Comparison of ENCODE assay signal across 9 cellular contexts in the genomic region with DNA sequence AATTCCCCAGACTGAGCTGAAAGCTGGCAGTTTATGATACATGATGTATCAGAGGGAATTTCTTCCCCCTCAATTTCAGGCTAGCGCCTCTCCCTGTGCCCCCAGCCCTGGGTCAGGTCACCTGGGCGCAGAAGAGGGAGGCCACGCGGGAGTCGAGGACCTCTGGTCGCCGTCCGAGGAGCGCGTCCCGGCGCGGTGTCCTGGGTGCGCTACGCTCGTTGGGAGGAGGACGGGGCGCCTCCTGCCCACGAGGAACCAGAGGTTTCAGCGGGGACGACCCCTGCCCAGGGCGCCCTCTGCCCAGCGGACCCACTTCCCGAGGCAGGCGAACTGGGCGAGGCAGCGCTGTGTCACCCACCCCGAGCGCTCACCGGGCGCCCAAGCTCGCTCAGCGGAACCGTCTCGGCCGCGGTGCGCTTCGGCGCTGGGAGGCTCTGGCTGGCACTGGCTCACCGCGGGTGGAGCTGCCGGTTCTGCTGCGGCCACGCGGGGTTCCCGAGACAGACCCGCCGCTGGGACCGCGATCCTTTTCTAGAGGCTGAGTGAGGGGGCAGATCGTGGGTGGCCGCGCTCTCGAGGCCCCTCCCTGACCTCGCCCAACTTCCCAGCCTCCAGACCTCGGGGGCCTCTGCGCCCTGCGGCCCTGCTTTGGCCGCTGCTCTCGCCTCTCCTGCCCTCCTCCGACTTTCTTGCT. TPM values are rescaled to one million over a fixed set of nuclear protein-coding genes. Genes with fewer than 3 reads are reported as not detected.
DNase-seq lines count a peak whose midpoint lies in the region; ATAC-seq lines count a peak whose summit lies in the region.
"Had no signal": no experiment of that assay in that cellular context is flagged by ENCODE, and none has a peak within 500 bp of the region (broad histone marks: within the 10 kb centered on the region; RNA-seq: fewer than 3 reads in every experiment).

A gene (minus strand): TSS at position 504 of the 694 bp plus-strand sequence. CDS start 1,556 bp downstream, outside the sequence.

- H3K4me3 Mint-ChIP-seq in activated CD4-positive, alpha-beta T cell treated with anti-CD3 and anti-CD28 coated beads for 36 hours = peak within 1 kb of the TSS; percentile 18
- peak within 1 kb of the TSS; percentile 31 to 48 for H3K4me3 Mint-ChIP-seq in stimulated activated naive B cell treated with anti-CD40 and anti-IgM and Interleukin-4, amounts not matched to agents 10 μg/mL and 1 μg/mL and 100 μg/mL, for 72 hours

- H3K27me3 Mint-ChIP-seq in activated CD4-positive, alpha-beta T cell treated with anti-CD3 and anti-CD28 coated beads for 36 hours = peaks cover 49% of the 10 kb centered on the region
- H3K27me3 Mint-ChIP-seq in stimulated activated naive B cell treated with anti-CD40 and anti-IgM and Interleukin-4, amounts not matched to agents 10 μg/mL and 1 μg/mL and 100 μg/mL, for 72 hours = peaks cover 37 to 47% of the 10 kb centered on the region in 2 donors

- no peaks in the 10 kb centered on the region for H3K36me3 Mint-ChIP-seq in activated CD4-positive, alpha-beta T cell treated with anti-CD3 and anti-CD28 coated beads for 36 hours (ENCODE audit: low read depth)
- H3K36me3 Mint-ChIP-seq in stimulated activated naive B cell treated with anti-CD40 and anti-IgM and Interleukin-4, amounts not matched to agents 10 μg/mL and 1 μg/mL and 100 μg/mL, for 72 hours = no peaks in the 10 kb centered on the region

- POLR2A ChIA-PET in activated CD4-positive, alpha-beta T cell treated with anti-CD3 and anti-CD28 coated beads for 36 hours (lab: Charles Lee) = no interaction called here

- CTCF ChIA-PET in activated CD4-positive, alpha-beta T cell treated with anti-CD3 and anti-CD28 coated beads for 36 hours (lab: Charles Lee) = interaction anchor here (0.5 to 2.5 kb wide), 3 partner anchors 9 to 40 kb away, joined by 3 to 9 read pairs (median 3); no protein-coding TSS in a partner anchor

- DNase-seq in activated CD4-positive, alpha-beta T cell treated with anti-CD3 and anti-CD28 coated beads for 36 hours = peak; percentile 25
- DNase-seq in activated CD4-positive, alpha-beta T cell treated with anti-CD3 and anti-CD28 coated beads for 4 hours = no peak
- peak; percentile 60 for DNase-seq in astrocyte of the hippocampus (ENCODE audit: low read depth, low spot score)
- peak; percentile 35 for DNase-seq in iris pigment epithelial cell (ENCODE audit: low read depth)
- DNase-seq in stimulated activated naive B cell treated with anti-CD40 and anti-IgM and Interleukin-4, amounts not matched to agents 10 μg/mL and 1 μg/mL and 100 μg/mL, for 72 hours = no peak
- no peak for DNase-seq in Kasumi-1 (lab: John Stamatoyannopoulos, UW)
- DNase-seq in hippocampal formation (lab: John Stamatoyannopoulos, UW) = no peak
- no peak for DNase-seq in NK-92 treated with Interleukin-12 subunit alpha and Interleukin-12 subunit beta, amount 100 ng/mL, for 24 hours (lab: John Stamatoyannopoulos, UW)
- DNase-seq: T1000 had no signal

- intact Hi-C loops in activated CD4-positive, alpha-beta T cell treated with anti-CD3 and anti-CD28 coated beads for 36 hours (cut with DNase I, micrococcal nuclease) = no loop called here

- H3K27ac Mint-ChIP-seq in activated CD4-positive, alpha-beta T cell treated with anti-CD3 and anti-CD28 coated beads for 36 hours = no peak within 1 kb of the TSS
- no peak within 1 kb of the TSS for H3K27ac Mint-ChIP-seq in stimulated activated naive B cell treated with anti-CD40 and anti-IgM and Interleukin-4, amounts not matched to agents 10 μg/mL and 1 μg/mL and 100 μg/mL, for 72 hours

- peak; percentile 44 for ATAC-seq in activated CD4-positive, alpha-beta T cell treated with anti-CD3 and anti-CD28 coated beads for 36 hours
- peak; percentile 41 to 42 for ATAC-seq in stimulated activated naive B cell treated with anti-CD40 and anti-IgM and Interleukin-4, amounts not matched to agents 10 μg/mL and 1 μg/mL and 100 μg/mL, for 72 hours (replicated peaks)

- no peaks in the 10 kb centered on the region for H3K9me3 Mint-ChIP-seq in activated CD4-positive, alpha-beta T cell treated with anti-CD3 and anti-CD28 coated beads for 36 hours (ENCODE audit: low read depth)
- peaks cover 0 to 2% of the 10 kb centered on the region in 2 donors for H3K9me3 Mint-ChIP-seq in stimulated activated naive B cell treated with anti-CD40 and anti-IgM and Interleukin-4, amounts not matched to agents 10 μg/mL and 1 μg/mL and 100 μg/mL, for 72 hours

- peaks cover 8% of the 10 kb centered on the region for H3K4me1 Mint-ChIP-seq in activated CD4-positive, alpha-beta T cell treated with anti-CD3 and anti-CD28 coated beads for 36 hours
- peaks cover 5 to 6% of the 10 kb centered on the region in 2 donors for H3K4me1 Mint-ChIP-seq in stimulated activated naive B cell treated with anti-CD40 and anti-IgM and Interleukin-4, amounts not matched to agents 10 μg/mL and 1 μg/mL and 100 μg/mL, for 72 hours

RNA-seq across cellular contexts. Expression of the gene that starts here (rescaled TPM):
- not detected for total RNA-seq in activated CD4-positive, alpha-beta T cell treated with anti-CD3 and anti-CD28 coated beads for 36 hours

Comparison
In these comparisons a context has a peak if more than half of its experiments do, and no peak if none do; other contexts are left out.
1. Peak in DNase-seq and ATAC-seq in activated CD4-positive, alpha-beta T cell treated with anti-CD3 and anti-CD28 coated beads for 36 hours; RNA of the gene not detected or under 1 TPM.
2. DNase-seq: peak in astrocyte of the hippocampus (single experiment) and iris pigment epithelial cell (single experiment); none in activated CD4-positive, alpha-beta T cell treated with anti-CD3 and anti-CD28 coated beads for 4 hours (0 of 2), stimulated activated naive B cell treated with anti-CD40 and anti-IgM and Interleukin-4, amounts not matched to agents 10 μg/mL and 1 μg/mL and 100 μg/mL, for 72 hours (single experiment), Kasumi-1 (0 of 2), hippocampal formation (0 of 2) and NK-92 treated with Interleukin-12 subunit alpha and Interleukin-12 subunit beta, amount 100 ng/mL, for 24 hours (single experiment).